Comparison of ENCODE assay signal across 14 cellular contexts in genomic region chr4:1080961-1081688, GRCh38. TPM values are rescaled to one million over a fixed set of nuclear protein-coding genes. Genes with fewer than 3 reads are reported as not detected.
DNase-seq lines count a peak whose midpoint lies in the region; ATAC-seq, FAIRE-seq and TF ChIP-seq lines count a peak whose summit lies in the region.
"Had no signal": no experiment of that assay in that cellular context is flagged by ENCODE, and none has a peak within 500 bp of the region (broad histone marks: within the 10 kb centered on the region; RNA-seq: fewer than 3 reads in every experiment).

No MANE protein-coding gene starts in this region.

- no peaks in the 10 kb centered on the region for H3K27me3 ChIP-seq in OCI-LY1 (ENCODE audit: insufficient read depth, low read length)

- peaks cover 24 to 46% of the 10 kb centered on the region in 2 donors for H3K27me3 Mint-ChIP-seq in T-cell

- H2AFZ ChIP-seq in OCI-LY1 (ENCODE audit: low read length), result no peak overlapping the region

- no peaks in the 10 kb centered on the region for H3K9me3 Mint-ChIP-seq in T-cell
- H3K9me3 Mint-ChIP-seq: activated naive CD4-positive, alpha-beta T cell treated with anti-CD3 and anti-CD28 coated beads for 36 hours; naive thymus-derived CD8-positive, alpha-beta T cell had no signal

- no peaks in the 10 kb centered on the region for H3K36me3 Mint-ChIP-seq in T-cell

- H3K4me2 ChIP-seq in OCI-LY1 (ENCODE audit: low read length), result peak overlapping the region; percentile 11; the same call in 1 of the 2 replicates
- H3K4me2 ChIP-seq: KMS-11 had no signal

- no peak for FAIRE-seq in urothelium cell line (lab: Jason Lieb, UNC)
- FAIRE-seq: GM12878 had no signal

- no peak overlapping the region for H3K4me3 ChIP-seq in OCI-LY1 (ENCODE audit: low read depth, low read length, poor library complexity, severe bottlenecking)
- H3K4me3 ChIP-seq: GM12878, suprapubic skin had no signal

- H3K4me1 Mint-ChIP-seq in T-cell, result peaks cover 0 to 7% (median 0%) of the 10 kb centered on the region in 3 donors

- no peaks in the 10 kb centered on the region for H3K4me1 ChIP-seq in OCI-LY1 (ENCODE audit: insufficient read depth, low read length, severe bottlenecking)

- POLR2A ChIA-PET in T-cell (lab: Charles Lee), result no interaction called here

- no peaks in the 10 kb centered on the region for H3K79me2 ChIP-seq in OCI-LY1 (ENCODE audit: insufficient read depth, low read length)

- no peak overlapping the region for H3K9ac ChIP-seq in OCI-LY1 (ENCODE audit: low read length)
- H3K9ac ChIP-seq: KMS-11 had no signal

- no peak for TF ChIP-seq CTCF in OCI-LY1 (IDR thresholded peaks at IDR 0.05; ENCODE audit: low read length)

- CTCF ChIA-PET in T-cell (lab: Charles Lee), result no interaction called here

- no peak overlapping the region for H3K27ac Mint-ChIP-seq in T-cell
- H3K27ac Mint-ChIP-seq: activated naive CD4-positive, alpha-beta T cell treated with anti-CD3 and anti-CD28 coated beads for 36 hours had no signal

- no peaks in the 10 kb centered on the region for H3F3A ChIP-seq in OCI-LY1 (ENCODE audit: insufficient read depth, low read length)

- no peak overlapping the region for H3K4me3 Mint-ChIP-seq in T-cell
- H3K4me3 Mint-ChIP-seq: activated naive CD4-positive, alpha-beta T cell treated with anti-CD3 and anti-CD28 coated beads for 36 hours; naive thymus-derived CD8-positive, alpha-beta T cell had no signal

- no peak overlapping the region for H3K27ac ChIP-seq in OCI-LY1 (ENCODE audit: low read depth, low read length, poor library complexity, severe bottlenecking)
- H3K27ac ChIP-seq: KMS-11, suprapubic skin had no signal

- ATAC-seq in T-cell (replicated peaks in 1 of 4), result no peak
- ATAC-seq in HG02610 (IDR thresholded peaks at IDR 0.05; ENCODE audit: unreplicated experiment), result no peak
- ATAC-seq: GM12878 had no signal

- DNase-seq in stimulated activated naive CD4-positive, alpha-beta T cell treated with Interleukin-2 at 50 U/mL for 16 hours (lab: John Stamatoyannopoulos, UW), result peak; percentile 13
- DNase-seq in stimulated activated naive CD4-positive, alpha-beta T cell (lab: John Stamatoyannopoulos, UW), result no peak
- peak; percentile 14 for DNase-seq in fibroblast of gingiva (ENCODE audit: low read depth)
- DNase-seq in urothelium cell line (ENCODE audit: low spot score), result peak; percentile 36
- DNase-seq in T-cell, result no peak
- no peak for DNase-seq in KG1 (lab: John Stamatoyannopoulos, UW)
- DNase-seq: activated naive CD4-positive, alpha-beta T cell treated with anti-CD3 and anti-CD28 coated beads for 36 hours; NCI-H69 had no signal

- H3K9me3 ChIP-seq in OCI-LY1 (ENCODE audit: low read length), result no peaks in the 10 kb centered on the region
- H3K9me3 ChIP-seq: suprapubic skin had no signal

- H4K20me1 ChIP-seq in OCI-LY1 (ENCODE audit: insufficient read depth, low read length), result no peaks in the 10 kb centered on the region

- no peaks in the 10 kb centered on the region for H3K9me2 ChIP-seq in OCI-LY1 (ENCODE audit: low read depth, low read length)

- H3K36me3 ChIP-seq in OCI-LY1 (ENCODE audit: insufficient read depth, low read length), result no peaks in the 10 kb centered on the region
- H3K36me3 ChIP-seq: suprapubic skin had no signal

RNA-seq across cellular contexts. Expression of gene RNF212, which starts 32.2 kb away (rescaled TPM):
- total RNA-seq in T-cell, result 1 to 10 TPM; 3.0 to 5.3 (median 3.9) TPM
- total RNA-seq: GM12878 had no signal

Comparison
In these comparisons a context has a peak if more than half of its experiments do, and no peak if none do; other contexts are left out.
1. DNase-seq: peak in stimulated activated naive CD4-positive, alpha-beta T cell treated with Interleukin-2 at 50 U/mL for 16 hours (single experiment), fibroblast of gingiva (single experiment) and urothelium cell line (single experiment); none in stimulated activated naive CD4-positive, alpha-beta T cell (0 of 6), T-cell (0 of 34) and KG1 (single experiment).